Comparison of ENCODE assay signal across 11 cellular contexts in the genomic region with DNA sequence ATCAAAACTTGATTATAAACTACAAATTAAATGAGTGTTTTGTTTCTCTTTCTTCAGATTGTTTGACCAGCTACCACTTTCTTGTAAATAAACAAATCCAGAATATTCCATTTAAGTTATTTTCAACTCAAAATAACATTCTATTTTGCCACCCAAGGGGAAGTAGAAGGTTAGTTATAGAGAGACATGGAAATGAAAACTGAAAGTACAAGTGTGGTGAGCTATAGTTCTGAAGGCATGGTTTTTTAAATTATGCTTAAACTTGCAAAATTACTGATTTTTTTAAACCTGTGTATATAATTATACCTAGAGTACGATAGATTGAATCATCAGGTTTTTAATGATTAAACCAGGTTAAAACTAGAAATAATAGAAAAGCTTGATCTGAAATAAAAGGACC.
DNase-seq lines count a peak whose midpoint lies in the region; ATAC-seq, FAIRE-seq and TF ChIP-seq lines count a peak whose summit lies in the region.
"Had no signal": no experiment of that assay in that cellular context is flagged by ENCODE, and none has a peak within 500 bp of the region (broad histone marks: within the 10 kb centered on the region; RNA-seq: fewer than 3 reads in every experiment).

No MANE protein-coding gene starts in this region.

- H3K9me3 ChIP-seq in psoas muscle = no peaks in the 10 kb centered on the region

- no peak overlapping the region for H3K27ac ChIP-seq in psoas muscle
- H3K27ac ChIP-seq: VCaP had no signal

- no peaks in the 10 kb centered on the region for H3K4me1 ChIP-seq in psoas muscle

- peak; percentile 48 for ATAC-seq in HG02588 (IDR thresholded peaks at IDR 0.05; ENCODE audit: unreplicated experiment)
- peak; percentile 36 for ATAC-seq in HG03575 (IDR thresholded peaks at IDR 0.05; ENCODE audit: extremely low read depth, insufficient number of reproducible peaks, low FRiP score, unreplicated experiment)
- ATAC-seq in psoas muscle = no peak

- no peaks in the 10 kb centered on the region for H3K36me3 Mint-ChIP-seq in activated T-helper 1 cell treated with anti-CD3 and anti-CD28 coated beads, Interleukin-12 subunit alpha, Interleukin-12 subunit beta, Interleukin-2, Interleukin-4 antibody, amounts not matched to agents 30 ng/mL and 10 ng/mL and 1 ng/mL, durations not matched to agents 14 hours and 24 hours and 36 hours (ENCODE audit: low read depth)
- H3K36me3 Mint-ChIP-seq: brain, type B pancreatic cell had no signal

- peaks cover 15% of the 10 kb centered on the region for H3K4me1 Mint-ChIP-seq in activated T-helper 1 cell treated with anti-CD3 and anti-CD28 coated beads, Interleukin-12 subunit alpha, Interleukin-12 subunit beta, Interleukin-2, Interleukin-4 antibody, amounts not matched to agents 30 ng/mL and 10 ng/mL and 1 ng/mL, durations not matched to agents 14 hours and 24 hours and 36 hours (ENCODE audit: low read depth)

- H3K4me3 ChIP-seq in psoas muscle = peak overlapping the region; percentile 12

- FAIRE-seq in GM19239 (lab: Jason Lieb, UNC) = peak; percentile 91

- TF ChIP-seq CTCF in psoas muscle (IDR thresholded peaks at IDR 0.05) = no peak

- WGBS in psoas muscle, 3 donors = 28 to 48% (median 46%) methylated on average over 1 of the region's 1 CpG

- no peaks in the 10 kb centered on the region for H3K36me3 ChIP-seq in psoas muscle (ENCODE audit: insufficient read depth in 1 of 2, low read depth in 1 of 2)

- no peaks in the 10 kb centered on the region for H3K27me3 ChIP-seq in psoas muscle (ENCODE audit: insufficient read depth in 3 of 3, low read length in 2 of 3)

- H3K9me3 Mint-ChIP-seq in activated T-helper 1 cell treated with anti-CD3 and anti-CD28 coated beads, Interleukin-12 subunit alpha, Interleukin-12 subunit beta, Interleukin-2, Interleukin-4 antibody, amounts not matched to agents 30 ng/mL and 10 ng/mL and 1 ng/mL, durations not matched to agents 14 hours and 24 hours and 36 hours = no peaks in the 10 kb centered on the region

- no peak overlapping the region for H3K27ac Mint-ChIP-seq in activated T-helper 1 cell treated with anti-CD3 and anti-CD28 coated beads, Interleukin-12 subunit alpha, Interleukin-12 subunit beta, Interleukin-2, Interleukin-4 antibody, amounts not matched to agents 30 ng/mL and 10 ng/mL and 1 ng/mL, durations not matched to agents 14 hours and 24 hours and 36 hours
- H3K27ac Mint-ChIP-seq: type B pancreatic cell had no signal

- DNase-seq in GM19239 (ENCODE audit: insufficient read length, low spot score) (no peak), psoas muscle (no peak), OCI-M2 (lab: John Stamatoyannopoulos, UW; ENCODE audit: unreplicated experiment) (no peak), NCI-H82 (lab: John Stamatoyannopoulos, UW) (no peak)
- DNase-seq in activated T-helper 1 cell treated with anti-CD3 and anti-CD28 coated beads, Interleukin-12 subunit alpha, Interleukin-12 subunit beta, Interleukin-2, Interleukin-4 antibody, amounts not matched to agents 30 ng/mL and 10 ng/mL and 1 ng/mL, durations not matched to agents 14 hours and 24 hours and 36 hours (ENCODE audit: low spot score) = no peak
- DNase-seq: NCI-H1694 had no signal

- no peak overlapping the region for H3K4me3 Mint-ChIP-seq in activated T-helper 1 cell treated with anti-CD3 and anti-CD28 coated beads, Interleukin-12 subunit alpha, Interleukin-12 subunit beta, Interleukin-2, Interleukin-4 antibody, amounts not matched to agents 30 ng/mL and 10 ng/mL and 1 ng/mL, durations not matched to agents 14 hours and 24 hours and 36 hours
- H3K4me3 Mint-ChIP-seq: brain had no signal

- intact Hi-C loops in psoas muscle (cut with DNase I) = no loop called here
- intact Hi-C loops in activated T-helper 1 cell treated with anti-CD3 and anti-CD28 coated beads, Interleukin-12 subunit alpha, Interleukin-12 subunit beta, Interleukin-2, Interleukin-4 antibody, amounts not matched to agents 30 ng/mL and 10 ng/mL and 1 ng/mL, durations not matched to agents 14 hours and 24 hours and 36 hours (cut with micrococcal nuclease) = no loop called here

- peaks cover 2% of the 10 kb centered on the region for H3K27me3 Mint-ChIP-seq in activated T-helper 1 cell treated with anti-CD3 and anti-CD28 coated beads, Interleukin-12 subunit alpha, Interleukin-12 subunit beta, Interleukin-2, Interleukin-4 antibody, amounts not matched to agents 30 ng/mL and 10 ng/mL and 1 ng/mL, durations not matched to agents 14 hours and 24 hours and 36 hours (ENCODE audit: insufficient read depth)
- H3K27me3 Mint-ChIP-seq: brain, type B pancreatic cell had no signal

Comparison
In these comparisons a context has a peak if more than half of its experiments do, and no peak if none do; other contexts are left out.
1. ATAC-seq: peak in HG02588 (single experiment) and HG03575 (single experiment); none in psoas muscle (0 of 4).